Comparison of ENCODE assay signal across 7 cellular contexts in the genomic region with DNA sequence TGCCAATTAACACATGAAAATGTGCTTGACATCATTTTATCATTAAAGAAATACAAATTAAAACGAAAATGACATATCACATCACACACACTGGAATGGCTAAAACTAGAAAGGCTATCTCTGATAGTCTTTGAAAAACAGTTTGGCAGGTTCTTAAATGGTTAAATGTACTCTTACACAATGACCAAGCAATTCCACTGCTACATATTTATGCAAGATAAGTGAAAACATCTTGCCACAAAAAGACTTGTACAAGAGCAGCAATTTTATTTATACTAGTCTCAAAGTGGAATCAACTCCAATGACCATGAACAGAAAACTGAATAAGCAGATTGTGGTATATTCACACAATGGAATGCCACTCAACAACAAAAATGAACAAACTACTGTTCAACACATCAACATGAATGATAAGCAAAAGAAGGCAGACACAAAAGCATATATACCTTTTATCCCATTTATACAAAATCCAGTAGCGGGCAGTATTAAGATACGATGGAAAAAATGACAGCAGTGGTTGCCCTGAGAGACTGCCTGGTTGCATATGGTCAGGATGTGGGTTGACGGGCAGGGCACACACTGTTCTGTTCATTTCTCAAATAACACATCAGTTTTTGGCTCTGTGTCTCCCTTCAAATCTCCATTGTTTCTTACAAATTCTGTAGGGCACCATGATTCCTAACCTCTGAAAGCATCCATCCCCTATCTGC. TPM values are rescaled to one million over a fixed set of nuclear protein-coding genes. Genes with fewer than 3 reads are reported as not detected.
DNase-seq lines count a peak whose midpoint lies in the region; ATAC-seq and TF ChIP-seq lines count a peak whose summit lies in the region.

No MANE protein-coding gene starts in this region.

- POLR2A ChIA-PET in WTC11 (lab: Charles Lee) = no interaction called here

- no peaks in the 10 kb centered on the region for H3K27me3 ChIP-seq in MG63

- H3K4me1 Mint-ChIP-seq in activated naive CD8-positive, alpha-beta T cell treated with anti-CD3 and anti-CD28 coated beads for 36 hours = peaks cover 50% of the 10 kb centered on the region
- H3K4me1 Mint-ChIP-seq in natural killer cell = peaks cover 56 to 58% of the 10 kb centered on the region in 2 donors
- peaks cover 2% of the 10 kb centered on the region; the same call in 1 of the 2 replicates for H3K4me1 Mint-ChIP-seq in WTC11

- no peak for TF ChIP-seq CTCF in natural killer cell (IDR thresholded peaks at IDR 0.05)
- TF ChIP-seq CTCF in WTC11 (IDR thresholded peaks at IDR 0.05) = no peak

- no peaks in the 10 kb centered on the region for H3K27me3 Mint-ChIP-seq in activated naive CD8-positive, alpha-beta T cell treated with anti-CD3 and anti-CD28 coated beads for 36 hours
- H3K27me3 Mint-ChIP-seq in natural killer cell (ENCODE audit: low read depth in 2 of 2) (no peaks in the 10 kb centered on the region), WTC11 (ENCODE audit: low read depth) (no peaks in the 10 kb centered on the region)

- ATAC-seq in GM19372 (IDR thresholded peaks at IDR 0.05; ENCODE audit: low read depth, unreplicated experiment) = peak; percentile 61
- ATAC-seq in natural killer cell = peak; percentile 87 to 98 (median 90)
- no peak for ATAC-seq in WTC11

- CTCF ChIA-PET in WTC11 (lab: Charles Lee) = no interaction called here

- H3K27ac Mint-ChIP-seq in activated naive CD8-positive, alpha-beta T cell treated with anti-CD3 and anti-CD28 coated beads for 36 hours = peak overlapping the region; percentile 90
- H3K27ac Mint-ChIP-seq in natural killer cell (peak overlapping the region; percentile 76 to 85), WTC11 (no peak overlapping the region)

- intact Hi-C loops in natural killer cell (cut with micrococcal nuclease) = loop anchor here (1.0 kb wide), 1 partner anchor 25 kb away; a partner anchor contains a TSS

- peaks cover 5% of the 10 kb centered on the region for H3K9me3 ChIP-seq in MG63

- H3K4me3 Mint-ChIP-seq in activated naive CD8-positive, alpha-beta T cell treated with anti-CD3 and anti-CD28 coated beads for 36 hours = peak overlapping the region; percentile 46
- H3K4me3 Mint-ChIP-seq in natural killer cell (peak overlapping the region; percentile 63), WTC11 (no peak overlapping the region)

- H3K36me3 ChIP-seq in MG63 = peaks cover 53% of the 10 kb centered on the region

- DNase-seq in Jurkat, Clone E6-1 (ENCODE audit: low read depth, low spot score) = peak; percentile 70
- DNase-seq in activated naive CD8-positive, alpha-beta T cell treated with anti-CD3 and anti-CD28 coated beads for 36 hours = peak; percentile 60
- peak; percentile 54 for DNase-seq in natural killer cell
- DNase-seq in WTC11 (ENCODE audit: low spot score) = no peak
- no peak for DNase-seq in NCI-H1105 (lab: John Stamatoyannopoulos, UW)
- no peak for DNase-seq in MG63

- H3K36me3 Mint-ChIP-seq in activated naive CD8-positive, alpha-beta T cell treated with anti-CD3 and anti-CD28 coated beads for 36 hours = peaks cover 63% of the 10 kb centered on the region
- H3K36me3 Mint-ChIP-seq in natural killer cell (peaks cover 9% of the 10 kb centered on the region), WTC11 (peaks cover 2% of the 10 kb centered on the region; the same call in 1 of the 2 replicates)

- H3K4me3 ChIP-seq in Jurkat, Clone E6-1 (ENCODE audit: low read length) = peak overlapping the region; percentile 8; the same call in 1 of the 2 replicates
- H3K4me3 ChIP-seq in MG63 = no peak overlapping the region

- peaks cover 6% of the 10 kb centered on the region for H3K9me3 Mint-ChIP-seq in activated naive CD8-positive, alpha-beta T cell treated with anti-CD3 and anti-CD28 coated beads for 36 hours
- H3K9me3 Mint-ChIP-seq in natural killer cell = peaks cover 0 to 2% of the 10 kb centered on the region in 2 donors
- peaks cover 7% of the 10 kb centered on the region for H3K9me3 Mint-ChIP-seq in WTC11

TF ChIP-seq in WTC11, 78 proteins besides CTCF, POLR2A, EP300 and RAD21:
- TF ChIP-seq MYBL2 (CRISPR knock-in tag; IDR thresholded peaks at IDR 0.05) = no peak
- TF ChIP-seq, protein P1, sequence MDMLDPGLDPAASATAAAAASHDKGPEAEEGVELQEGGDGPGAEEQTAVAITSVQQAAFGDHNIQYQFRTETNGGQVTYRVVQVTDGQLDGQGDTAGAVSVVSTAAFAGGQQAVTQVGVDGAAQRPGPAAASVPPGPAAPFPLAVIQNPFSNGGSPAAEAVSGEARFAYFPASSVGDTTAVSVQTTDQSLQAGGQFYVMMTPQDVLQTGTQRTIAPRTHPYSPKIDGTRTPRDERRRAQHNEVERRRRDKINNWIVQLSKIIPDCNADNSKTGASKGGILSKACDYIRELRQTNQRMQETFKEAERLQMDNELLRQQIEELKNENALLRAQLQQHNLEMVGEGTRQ (CRISPR knock-in tag; IDR thresholded peaks at IDR 0.05) = no peak
- TF ChIP-seq, protein P2, sequence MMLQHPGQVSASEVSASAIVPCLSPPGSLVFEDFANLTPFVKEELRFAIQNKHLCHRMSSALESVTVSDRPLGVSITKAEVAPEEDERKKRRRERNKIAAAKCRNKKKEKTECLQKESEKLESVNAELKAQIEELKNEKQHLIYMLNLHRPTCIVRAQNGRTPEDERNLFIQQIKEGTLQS (CRISPR knock-in tag; conservative IDR thresholded peaks at IDR 0.05) = no peak

RNA-seq across cellular contexts. Expression of a gene that starts 25.3 kb away (rescaled TPM):
- polyA plus RNA-seq in Jurkat, Clone E6-1 (2012; ENCODE audit: insufficient read depth, insufficient read length) = 36.9 TPM
- total RNA-seq in activated naive CD8-positive, alpha-beta T cell treated with anti-CD3 and anti-CD28 coated beads for 36 hours = 100 to 1,000 TPM; 108 to 112 TPM
- total RNA-seq in natural killer cell (100 to 1,000 TPM; 338 to 393 (median 363) TPM), WTC11 (2021) (0.62 to 1.3 TPM (median 1.2 TPM) in 3 replicates)
- total RNA-seq in MG63 (2014; rRNA removed; shearing (Covaris generic); ENCODE audit: low replicate concordance) = 63.5 and 69.0 TPM in 2 replicates

Comparison
In these comparisons a context has a peak if more than half of its experiments do, and no peak if none do; other contexts are left out.
1. DNase-seq: peak in Jurkat, Clone E6-1 (single experiment), activated naive CD8-positive, alpha-beta T cell treated with anti-CD3 and anti-CD28 coated beads for 36 hours (single experiment) and natural killer cell (single experiment); none in WTC11 (single experiment), NCI-H1105 (single experiment) and MG63 (single experiment).
2. RNA of a gene that starts 25.3 kb away (total RNA-seq): 338 to 393 TPM in natural killer cell, 108 to 112 TPM in activated naive CD8-positive, alpha-beta T cell treated with anti-CD3 and anti-CD28 coated beads for 36 hours and 63.5 to 69.0 TPM in MG63; 0.62 to 1.3 TPM in WTC11; every median in the first group is over 10 times any median in the second.